14 cellular contexts compared by ENCODE assay signal in the genomic region with DNA sequence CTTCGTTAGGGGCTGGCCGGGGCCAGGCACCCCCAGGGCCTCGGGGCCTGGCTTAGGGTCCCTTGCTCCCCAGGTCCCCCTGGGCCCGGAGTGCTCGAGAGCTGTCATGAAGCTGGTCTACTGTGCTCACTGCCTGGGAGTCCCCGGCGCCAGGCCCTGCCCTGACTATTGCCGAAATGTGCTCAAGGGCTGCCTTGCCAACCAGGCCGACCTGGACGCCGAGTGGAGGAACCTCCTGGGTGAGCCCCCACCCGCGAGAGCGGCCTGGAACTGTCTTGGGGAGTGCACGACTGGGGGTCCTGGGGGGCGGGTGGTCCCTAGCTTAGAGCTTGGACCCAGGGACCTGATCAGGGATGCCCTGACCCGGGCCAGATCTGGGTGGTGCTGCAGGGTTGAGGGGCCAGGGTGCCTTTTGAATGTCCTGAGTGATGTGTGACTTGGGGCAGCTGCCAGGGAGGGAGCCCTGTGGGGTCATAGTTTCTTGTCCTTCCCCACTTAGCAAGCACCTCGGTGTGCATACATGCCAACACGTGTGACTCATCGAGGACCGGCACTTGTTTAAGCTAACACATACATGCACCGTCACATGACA. TPM values are rescaled to one million over a fixed set of nuclear protein-coding genes. Genes with fewer than 3 reads are reported as not detected.
DNase-seq lines count a peak whose midpoint lies in the region; ATAC-seq, FAIRE-seq and TF ChIP-seq lines count a peak whose summit lies in the region.
"Had no signal": no experiment of that assay in that cellular context is flagged by ENCODE, and none has a peak within 500 bp of the region (broad histone marks: within the 10 kb centered on the region; RNA-seq: fewer than 3 reads in every experiment).

No MANE protein-coding gene starts in this region.

- TF ChIP-seq POLR2A in GM12892 (IDR thresholded peaks at IDR 0.05; ENCODE audit: low read depth, low read length): no peak
- TF ChIP-seq POLR2A in spleen (IDR thresholded peaks at IDR 0.05): no peak

- H3K4me3 ChIP-seq in spleen (no peak overlapping the region), GM23338 (no peak overlapping the region)

- H3K9me3 ChIP-seq in spleen: no peaks in the 10 kb centered on the region
- H3K9me3 ChIP-seq: neutrophil had no signal

- H3F3A ChIP-seq in GM23338 (replicated peaks; ENCODE audit: low read depth): no peaks in the 10 kb centered on the region

- H4K20me1 ChIP-seq in GM23338 (replicated peaks; ENCODE audit: insufficient read depth): no peaks in the 10 kb centered on the region; the same call in 1 of the 2 replicates

- TF ChIP-seq CTCF in spleen (IDR thresholded peaks at IDR 0.05 in 8 of 11, conservative IDR thresholded peaks at IDR 0.05 in 3 of 11) (no peak), GM23338 (conservative IDR thresholded peaks at IDR 0.05; ENCODE audit: low read depth in 2 of 2) (no peak)

- H3K4me1 ChIP-seq in spleen (peaks cover 0 to 14% (median 4%) of the 10 kb centered on the region in 6 donors), GM23338 (ENCODE audit: insufficient read depth) (peaks cover under 1% of the 10 kb centered on the region; the same call in 1 of the 2 replicates)

- 87 to 94% (median 89%) methylated on average over 16 to 22 of the region's 22 CpGs for WGBS in spleen, 5 donors

- H3K9me2 ChIP-seq in GM23338 (ENCODE audit: insufficient read depth): no peaks in the 10 kb centered on the region

- H3K27me3 ChIP-seq in spleen (replicated peaks in 1 of 7) (peaks cover 0 to 16% (median 0%) of the 10 kb centered on the region in 7 donors), GM23338 (ENCODE audit: insufficient read depth) (no peaks in the 10 kb centered on the region)

- FAIRE-seq in GM12892 (lab: Jason Lieb, UNC): no peak
- FAIRE-seq: H54 had no signal

- DNase-seq in GM12892 (ENCODE audit: insufficient read length) (peak; percentile 13), left colon (peak; percentile 3 to 16), spleen (peak; percentile 71), LoVo (ENCODE audit: low spot score) (no peak), dedifferentiated amniotic fluid mesenchymal stem cell (ENCODE audit: extremely low spot score) (no peak), GM23338 (ENCODE audit: low spot score) (no peak), NCI-H2107 (lab: John Stamatoyannopoulos, UW) (no peak)
- DNase-seq in activated naive CD4-positive, alpha-beta T cell treated with anti-CD3 and anti-CD28 coated beads, Interleukin-2, amount 10 ng/mL, durations not matched to agents 7 days and 5 days: peak; percentile 19
- DNase-seq: foreskin melanocyte, NCI-H2227 treated with DMSO at 0.1 percent for 48 hours, PC-3 had no signal

- no peak for ATAC-seq in left colon
- ATAC-seq in GM23338: no peak
- ATAC-seq: PC-3 had no signal

- H3K36me3 ChIP-seq in spleen (peaks cover 0 to 33% (median 0%) of the 10 kb centered on the region in 6 donors), GM23338 (ENCODE audit: insufficient read depth) (no peaks in the 10 kb centered on the region)
- H3K36me3 ChIP-seq: neutrophil had no signal

- peaks cover 6% of the 10 kb centered on the region for H3K27me3 Mint-ChIP-seq in activated naive CD4-positive, alpha-beta T cell treated with anti-CD3 and anti-CD28 coated beads, Interleukin-2, amount 10 ng/mL, durations not matched to agents 7 days and 5 days
- H3K27me3 Mint-ChIP-seq in GM23338 (ENCODE audit: insufficient read depth, low read depth, poor library complexity): peaks cover 3% of the 10 kb centered on the region
- H3K27me3 Mint-ChIP-seq: stimulated activated naive CD8-positive, alpha-beta T cell treated with anti-CD3 and anti-CD28 coated beads, Interleukin-15, Interleukin-2, amounts not matched to agents 100 ng/mL and 50 ng/mL, for 24 hours had no signal

- H2AFZ ChIP-seq in GM23338: no peak overlapping the region

- no peaks in the 10 kb centered on the region for H3K79me2 ChIP-seq in GM23338 (replicated peaks; ENCODE audit: insufficient read depth)

- no peak overlapping the region for H3K4me3 Mint-ChIP-seq in activated naive CD4-positive, alpha-beta T cell treated with anti-CD3 and anti-CD28 coated beads, Interleukin-2, amount 10 ng/mL, durations not matched to agents 7 days and 5 days
- no peak overlapping the region for H3K4me3 Mint-ChIP-seq in GM23338
- H3K4me3 Mint-ChIP-seq: stimulated activated naive CD8-positive, alpha-beta T cell treated with anti-CD3 and anti-CD28 coated beads, Interleukin-15, Interleukin-2, amounts not matched to agents 100 ng/mL and 50 ng/mL, for 24 hours had no signal

- H3K27ac ChIP-seq in spleen: no peak overlapping the region
- no peak overlapping the region for H3K27ac ChIP-seq in GM23338 (ENCODE audit: low read depth)
- H3K27ac ChIP-seq: neutrophil had no signal

- no peak overlapping the region for H3K4me2 ChIP-seq in GM23338

- no peak overlapping the region for H3K27ac Mint-ChIP-seq in activated naive CD4-positive, alpha-beta T cell treated with anti-CD3 and anti-CD28 coated beads, Interleukin-2, amount 10 ng/mL, durations not matched to agents 7 days and 5 days
- H3K27ac Mint-ChIP-seq in GM23338: no peak overlapping the region
- H3K27ac Mint-ChIP-seq: stimulated activated naive CD8-positive, alpha-beta T cell treated with anti-CD3 and anti-CD28 coated beads, Interleukin-15, Interleukin-2, amounts not matched to agents 100 ng/mL and 50 ng/mL, for 24 hours had no signal

- intact Hi-C loops in left colon (cut with DNase I, micrococcal nuclease): no loop called here
- intact Hi-C loops in spleen (cut with DNase I; ENCODE audit: low total_unique reads): no loop called here

- H3K9me3 Mint-ChIP-seq in activated naive CD4-positive, alpha-beta T cell treated with anti-CD3 and anti-CD28 coated beads, Interleukin-2, amount 10 ng/mL, durations not matched to agents 7 days and 5 days: no peaks in the 10 kb centered on the region
- H3K9me3 Mint-ChIP-seq in GM23338: no peaks in the 10 kb centered on the region
- H3K9me3 Mint-ChIP-seq: stimulated activated naive CD8-positive, alpha-beta T cell treated with anti-CD3 and anti-CD28 coated beads, Interleukin-15, Interleukin-2, amounts not matched to agents 100 ng/mL and 50 ng/mL, for 24 hours had no signal

- CTCF ChIA-PET in activated naive CD4-positive, alpha-beta T cell treated with anti-CD3 and anti-CD28 coated beads, Interleukin-2, amount 10 ng/mL, durations not matched to agents 7 days and 5 days (lab: Charles Lee): no interaction called here

- H3K36me3 Mint-ChIP-seq in activated naive CD4-positive, alpha-beta T cell treated with anti-CD3 and anti-CD28 coated beads, Interleukin-2, amount 10 ng/mL, durations not matched to agents 7 days and 5 days: no peaks in the 10 kb centered on the region
- H3K36me3 Mint-ChIP-seq in GM23338 (ENCODE audit: low read depth): peaks cover 3% of the 10 kb centered on the region; the same call in 1 of the 3 replicates

- H3K4me1 Mint-ChIP-seq in activated naive CD4-positive, alpha-beta T cell treated with anti-CD3 and anti-CD28 coated beads, Interleukin-2, amount 10 ng/mL, durations not matched to agents 7 days and 5 days: no peaks in the 10 kb centered on the region
- H3K4me1 Mint-ChIP-seq in GM23338: peaks cover 2% of the 10 kb centered on the region; the same call in 2 of the 3 replicates

TF ChIP-seq in GM23338, 12 proteins besides CTCF, POLR2A, EP300 and RAD21 (continues in another document):
- no peak for TF ChIP-seq POLR2AphosphoS5 (IDR thresholded peaks at IDR 0.05; ENCODE audit: low read depth)
- TF ChIP-seq EZH2phosphoT487 (IDR thresholded peaks at IDR 0.05; ENCODE audit: unreplicated experiment): no peak
- TF ChIP-seq CREB1 (CRISPR knock-in tag; IDR thresholded peaks at IDR 0.05; ENCODE audit: low read depth): no peak
- TF ChIP-seq STAT1 (IDR thresholded peaks at IDR 0.05; ENCODE audit: unreplicated experiment): no peak

RNA-seq across cellular contexts. Expression of a gene that starts 27.9 kb away (rescaled TPM):
- 0.34 TPM for polyA plus RNA-seq in GM12892 (2012; ENCODE audit: missing spikeins)
- total RNA-seq in left colon (10 to 100 TPM; 10.4 to 20.0 TPM), spleen (10 to 100 TPM in 5 of 7 donors, 1 to 10 TPM in 2; 7.9 to 25.0 (median 18.6) TPM)
- polyA plus RNA-seq in spleen (10 to 100 TPM in 1 of 3 donors, 1 to 10 TPM in 2; 4.1 to 12.4 (median 9.1) TPM), GM23338 (2016; fragmentation: Nextera tagmentation; extraction: Ambion mirVana) (9.0 and 10.8 TPM in 2 replicates)
- total RNA-seq in GM23338 (2014; rRNA removed; shearing (Covaris generic)): 46.2 and 56.9 TPM in 2 replicates

Comparison
In these comparisons a context has a peak if more than half of its experiments do, and no peak if none do; other contexts are left out.
1. DNase-seq: peak in GM12892 (single experiment), activated naive CD4-positive, alpha-beta T cell treated with anti-CD3 and anti-CD28 coated beads, Interleukin-2, amount 10 ng/mL, durations not matched to agents 7 days and 5 days (single experiment), left colon (2 of 2) and spleen (single experiment); none in LoVo (single experiment), dedifferentiated amniotic fluid mesenchymal stem cell (single experiment), GM23338 (single experiment) and NCI-H2107 (single experiment).